20 cellular contexts compared by ENCODE assay signal in genomic region chr1:3687509-3687908, GRCh38. TPM values are rescaled to one million over a fixed set of nuclear protein-coding genes. Genes with fewer than 3 reads are reported as not detected.
DNase-seq lines count a peak whose midpoint lies in the region; ATAC-seq, FAIRE-seq and TF ChIP-seq lines count a peak whose summit lies in the region.
"Had no signal": no experiment of that assay in that cellular context is flagged by ENCODE, and none has a peak within 500 bp of the region (broad histone marks: within the 10 kb centered on the region; RNA-seq: fewer than 3 reads in every experiment).

No MANE protein-coding gene starts in this region.

- H3K4ac ChIP-seq in H1 (replicated peaks; ENCODE audit: insufficient read length, low read depth, low read length), result no peak overlapping the region

- no peak for TF ChIP-seq POLR2A in H1 (IDR thresholded peaks at IDR 0.05; ENCODE audit: control extremely low read depth in 1 of 2, low read depth in 2 of 2, low read length in 2 of 2)

- H4K8ac ChIP-seq in H1 (ENCODE audit: extremely low read depth, insufficient read depth, low read length), result 0 out of 2 replicates have a peak overlapping the region, but pooled peaks have one; percentile 54

- intact Hi-C loops in cardiac septum (cut with DNase I), result no loop called here

- no peaks in the 10 kb centered on the region; the same call in 1 of the 2 replicates for H3K23me2 ChIP-seq in H1 (ENCODE audit: low read depth, low read length)

- H3K23ac ChIP-seq in H1 (ENCODE audit: insufficient read length), result no peak overlapping the region

- no peaks in the 10 kb centered on the region for H3K79me2 ChIP-seq in GM23338 (replicated peaks; ENCODE audit: insufficient read depth)
- no peaks in the 10 kb centered on the region for H3K79me2 ChIP-seq in H1 (ENCODE audit: control insufficient read depth in 1 of 2, insufficient read depth in 2 of 2, low read length in 2 of 2)

- H3K4me3 Mint-ChIP-seq in GM23338, result no peak overlapping the region
- no peak overlapping the region for H3K4me3 Mint-ChIP-seq in activated naive CD4-positive, alpha-beta T cell treated with anti-CD3 and anti-CD28 coated beads, Interleukin-2, amount 10 ng/mL, durations not matched to agents 7 days and 5 days
- H3K4me3 Mint-ChIP-seq: CD4-positive, CD25-positive, alpha-beta regulatory T cell; T-cell had no signal

- H4K91ac ChIP-seq in H1 (replicated peaks; ENCODE audit: insufficient read length, low read length), result no peak overlapping the region

- DNase-seq in GM23338 (ENCODE audit: low spot score), result peak; percentile 52
- peak; percentile 91 for DNase-seq in NCI-H2171 treated with DMSO at 0.1 percent for 48 hours (lab: John Stamatoyannopoulos, UW)
- no peak for DNase-seq in H1 (ENCODE audit: low read depth in 1 of 2, low spot score in 2 of 2)
- no peak for DNase-seq in activated naive CD4-positive, alpha-beta T cell treated with anti-CD3 and anti-CD28 coated beads, Interleukin-2, amount 10 ng/mL, durations not matched to agents 7 days and 5 days
- no peak for DNase-seq in cardiac septum (ENCODE audit: low spot score)
- DNase-seq: AML-193; CD4-positive, CD25-positive, alpha-beta regulatory T cell; Karpas-422; MG63; NCI-H1092; NCI-H2029; NCI-H2227 treated with DMSO at 0.1 percent for 48 hours; Peyer's patch; Right ventricle myocardium superior; SK-N-SH; T-cell; T-helper 9 cell had no signal

- peak overlapping the region; percentile 24; the same call in 1 of the 2 replicates for H2BK5ac ChIP-seq in H1 (ENCODE audit: low read depth, low read length)

- H3F3A ChIP-seq in GM23338 (replicated peaks; ENCODE audit: low read depth), result no peaks in the 10 kb centered on the region

- H4K5ac ChIP-seq in H1 (ENCODE audit: insufficient read length, low read depth, low read length), result no peak overlapping the region

- peak overlapping the region; percentile 75; the same call in 1 of the 2 replicates for H2BK12ac ChIP-seq in H1 (ENCODE audit: low read depth, low read length)

- H3K36me3 ChIP-seq in BLaER1 (no peaks in the 10 kb centered on the region), GM23338 (ENCODE audit: insufficient read depth) (no peaks in the 10 kb centered on the region), H1 (ENCODE audit: control insufficient read depth in 2 of 4, insufficient read depth in 4 of 4, low read length in 3 of 4) (no peaks in the 10 kb centered on the region)
- H3K36me3 ChIP-seq: MG63, Peyer's patch had no signal

- POLR2A ChIA-PET in H1 (lab: Charles Lee; ENCODE audit: partially characterized antibody), result no interaction called here

- H2AFZ ChIP-seq in GM23338 (no peak overlapping the region), H1 (ENCODE audit: low read length) (no peak overlapping the region)

- no peak overlapping the region for H2BK120ac ChIP-seq in H1 (replicated peaks; ENCODE audit: low read depth, low read length)

- H3K9me2 ChIP-seq in GM23338 (ENCODE audit: insufficient read depth), result no peaks in the 10 kb centered on the region
- H3K9me2 ChIP-seq: SK-N-SH had no signal

- H3K27me3 ChIP-seq in BLaER1 (no peaks in the 10 kb centered on the region), GM23338 (ENCODE audit: insufficient read depth) (no peaks in the 10 kb centered on the region), H1 (replicated peaks in 1 of 4; ENCODE audit: control insufficient read depth in 3 of 4, extremely low read depth in 1 of 4, insufficient read depth in 3 of 4, low read length in 3 of 4) (peaks cover 0 to 12% (median 4%) of the 10 kb centered on the region in 4 experiments; a peak in 3 of 7 replicates)
- H3K27me3 ChIP-seq: MG63, Peyer's patch had no signal

- CTCF ChIA-PET in H1 (lab: Charles Lee; ENCODE audit: partially characterized antibody), result interaction anchor here (0.9 to 5.6 kb wide), 7 partner anchors 8 to 1152 kb away, joined by 3 to 32 read pairs (median 3); no protein-coding TSS in a partner anchor
- CTCF ChIA-PET in activated naive CD4-positive, alpha-beta T cell treated with anti-CD3 and anti-CD28 coated beads, Interleukin-2, amount 10 ng/mL, durations not matched to agents 7 days and 5 days (lab: Charles Lee), result no interaction called here

- H3K4me2 ChIP-seq in BLaER1, result peak overlapping the region; percentile 85
- no peak overlapping the region; the same call in 1 of the 2 replicates for H3K4me2 ChIP-seq in GM23338
- H3K4me2 ChIP-seq in H1 (ENCODE audit: insufficient read depth in 1 of 2, low read depth in 2 of 2, low read length in 2 of 2), result no peak overlapping the region
- H3K4me2 ChIP-seq: SK-N-SH had no signal

- H3K4me1 Mint-ChIP-seq in GM23338, result peaks cover 20% of the 10 kb centered on the region
- no peaks in the 10 kb centered on the region for H3K4me1 Mint-ChIP-seq in activated naive CD4-positive, alpha-beta T cell treated with anti-CD3 and anti-CD28 coated beads, Interleukin-2, amount 10 ng/mL, durations not matched to agents 7 days and 5 days
- H3K4me1 Mint-ChIP-seq: T-cell had no signal

- no peak overlapping the region for H3K56ac ChIP-seq in H1 (replicated peaks; ENCODE audit: insufficient read length, low read depth, low read length)

- H2BK15ac ChIP-seq in H1 (ENCODE audit: low read length), result no peak overlapping the region

- 73% methylated on average over 9 of the region's 12 CpGs; no CpG with 5 or more reads in 1 of the 2 experiments for WGBS in H1 (ENCODE audit: extremely low coverage in 1 of 2, insufficient coverage in 1 of 2, insufficient read length in 1 of 2, insufficient replicate concordance in 2 of 2, low coverage in 1 of 2, low lambda C conversion rate in 2 of 2, missing lambda C conversion rate in 1 of 2), 2 experiments

- H2AK5ac ChIP-seq in H1 (ENCODE audit: low read depth, low read length), result no peak overlapping the region; the same call in 1 of the 2 replicates

- no peaks in the 10 kb centered on the region; the same call in 2 of the 3 replicates for H3K9me3 Mint-ChIP-seq in GM23338
- no peaks in the 10 kb centered on the region for H3K9me3 Mint-ChIP-seq in activated naive CD4-positive, alpha-beta T cell treated with anti-CD3 and anti-CD28 coated beads, Interleukin-2, amount 10 ng/mL, durations not matched to agents 7 days and 5 days
- H3K9me3 Mint-ChIP-seq: T-cell had no signal

- H3K4me1 ChIP-seq in BLaER1, result peaks cover 100% of the 10 kb centered on the region
- peaks cover 8% of the 10 kb centered on the region; the same call in 1 of the 2 replicates for H3K4me1 ChIP-seq in GM23338 (ENCODE audit: insufficient read depth)
- H3K4me1 ChIP-seq in H1 (replicated peaks in 1 of 4; ENCODE audit: control insufficient read depth in 3 of 4, insufficient read depth in 4 of 4, low read length in 3 of 4), result peaks cover 3 to 31% (median 17%) of the 10 kb centered on the region in 4 experiments

- 0 out of 2 replicates have a peak overlapping the region, but pooled peaks have one; percentile 21 for H2BK20ac ChIP-seq in H1 (ENCODE audit: low read length)

- H3K79me1 ChIP-seq in H1 (ENCODE audit: low read depth, low read length), result no peaks in the 10 kb centered on the region; the same call in 1 of the 2 replicates

- H3K4me3 ChIP-seq in BLaER1 (no peak overlapping the region), GM23338 (no peak overlapping the region), H1 (ENCODE audit: extremely low read depth in 1 of 4, insufficient read depth in 2 of 4, low read depth in 3 of 4, low read length in 4 of 4) (no peak overlapping the region)
- H3K4me3 ChIP-seq: MG63, Peyer's patch had no signal

- peak; percentile 32 for ATAC-seq in GM23338
- ATAC-seq in HG03439 (IDR thresholded peaks at IDR 0.05; ENCODE audit: unreplicated experiment), result no peak
- ATAC-seq: HCT116, T-cell had no signal

- H3K18ac ChIP-seq in H1 (ENCODE audit: extremely low read depth, low read length), result 0 out of 2 replicates have a peak overlapping the region, but pooled peaks have one; percentile 4

- H3K27me3 Mint-ChIP-seq in GM23338 (ENCODE audit: insufficient read depth, low read depth, poor library complexity), result peaks cover 25% of the 10 kb centered on the region
- H3K27me3 Mint-ChIP-seq in activated naive CD4-positive, alpha-beta T cell treated with anti-CD3 and anti-CD28 coated beads, Interleukin-2, amount 10 ng/mL, durations not matched to agents 7 days and 5 days, result peaks cover 26% of the 10 kb centered on the region
- H3K27me3 Mint-ChIP-seq: CD4-positive, CD25-positive, alpha-beta regulatory T cell had no signal

- TF ChIP-seq RAD21 in H1 (IDR thresholded peaks at IDR 0.05 in 1 of 2, conservative IDR thresholded peaks at IDR 0.05 in 1 of 2; ENCODE audit: low read depth in 2 of 2, low read length in 2 of 2), result no peak

- no peak for FAIRE-seq in H1 (lab: Jason Lieb, UNC)

- no peaks in the 10 kb centered on the region; the same call in 2 of the 3 replicates for H3K36me3 Mint-ChIP-seq in GM23338 (ENCODE audit: low read depth)
- no peaks in the 10 kb centered on the region for H3K36me3 Mint-ChIP-seq in activated naive CD4-positive, alpha-beta T cell treated with anti-CD3 and anti-CD28 coated beads, Interleukin-2, amount 10 ng/mL, durations not matched to agents 7 days and 5 days
- H3K36me3 Mint-ChIP-seq: CD4-positive, CD25-positive, alpha-beta regulatory T cell; T-cell had no signal

- H3K9ac ChIP-seq in BLaER1 (peak overlapping the region; percentile 36; the same call in 1 of the 2 replicates), H1 (replicated peaks in 1 of 4; ENCODE audit: extremely low read depth in 1 of 4, low read depth in 3 of 4, low read length in 3 of 4) (no peak overlapping the region)
- H3K9ac ChIP-seq: SK-N-SH had no signal

- no peak for TF ChIP-seq EP300 in H1 (IDR thresholded peaks at IDR 0.05; ENCODE audit: borderline replicate concordance in 1 of 2, low read depth in 2 of 2, low read length in 2 of 2)

- no peak for TF ChIP-seq CTCF in GM23338 (conservative IDR thresholded peaks at IDR 0.05; ENCODE audit: low read depth in 2 of 2)
- no peak for TF ChIP-seq CTCF in H1 (IDR thresholded peaks at IDR 0.05; ENCODE audit: control extremely low read depth in 1 of 3, insufficient read depth in 1 of 3, low read depth in 1 of 3, low read length in 3 of 3)

- H4K20me1 ChIP-seq in BLaER1 (no peaks in the 10 kb centered on the region), GM23338 (replicated peaks; ENCODE audit: insufficient read depth) (no peaks in the 10 kb centered on the region), H1 (replicated peaks in 1 of 2; ENCODE audit: control insufficient read depth in 1 of 2, insufficient read depth in 2 of 2, low read length in 2 of 2) (peaks cover 0 to 4% of the 10 kb centered on the region in 2 experiments)

- H3K14ac ChIP-seq in H1 (ENCODE audit: insufficient read length), result no peak overlapping the region

- H3K27ac Mint-ChIP-seq in GM23338, result no peak overlapping the region
- no peak overlapping the region for H3K27ac Mint-ChIP-seq in activated naive CD4-positive, alpha-beta T cell treated with anti-CD3 and anti-CD28 coated beads, Interleukin-2, amount 10 ng/mL, durations not matched to agents 7 days and 5 days
- H3K27ac Mint-ChIP-seq: CD4-positive, CD25-positive, alpha-beta regulatory T cell; T-cell had no signal

- no peaks in the 10 kb centered on the region for H3K9me3 ChIP-seq in BLaER1
- no peaks in the 10 kb centered on the region for H3K9me3 ChIP-seq in H1 (ENCODE audit: insufficient read depth in 2 of 2, low read depth in 1 of 2, low read length in 1 of 2)
- H3K9me3 ChIP-seq: MG63, Peyer's patch, SK-N-SH had no signal

- H3K27ac ChIP-seq in BLaER1 (peak overlapping the region; percentile 74), GM23338 (ENCODE audit: low read depth) (no peak overlapping the region), H1 (ENCODE audit: low read depth, low read length) (no peak overlapping the region)
- H3K27ac ChIP-seq: Peyer's patch had no signal

RNA-seq across cellular contexts. Expression of gene TP73, which starts 35.2 kb away (rescaled TPM):
- 1.8 and 3.4 TPM in 2 replicates for total RNA-seq in GM23338 (2014; rRNA removed; shearing (Covaris generic))
- polyA plus RNA-seq in GM23338 (2016; fragmentation: Nextera tagmentation; extraction: Ambion mirVana) (1.4 and 1.8 TPM in 2 replicates), H1 (2011; rRNA removed) (2.6 and 4.2 TPM in 2 replicates)
- total RNA-seq in H1 (2021; fragmentation: NEBNext Ultra II Directional; extraction: Animal tissue kit (Norgen Biotek cat#: 25700)), result 2.9 and 3.1 TPM in 2 replicates
- 1.3 TPM for polyA plus RNA-seq in H1 (2011; cell fraction: cytosol; rRNA removed)
- 8.4 TPM for polyA plus RNA-seq in H1 (2011; cell fraction: nucleus; rRNA removed)
- polyA plus RNA-seq in H1 (2012, experiment 1 of 2), result 1.2 to 3.8 TPM (median 2.8 TPM) in 4 replicates
- 1.3 TPM for polyA plus RNA-seq in H1 (2012, experiment 2 of 2)
- polyA plus RNA-seq in H1 (2013, experiment 1 of 2), result 2.1 TPM
- 2.3 TPM for polyA plus RNA-seq in H1 (2013, experiment 2 of 2)
- polyA minus RNA-seq in H1 (2011; rRNA and poly(A)+ RNA removed), result 1.9 and 3.5 TPM in 2 replicates
- polyA minus RNA-seq in H1 (2011; cell fraction: cytosol; rRNA and poly(A)+ RNA removed), result 3.4 TPM
- polyA minus RNA-seq in H1 (2011; cell fraction: nucleus; rRNA and poly(A)+ RNA removed), result 6.7 TPM
- 0.30 TPM for total RNA-seq in cardiac septum
- total RNA-seq: CD4-positive, CD25-positive, alpha-beta regulatory T cell; Right ventricle myocardium superior had no signal

RNA-seq across cellular contexts. Expression of gene WRAP73, which starts 37.6 kb away (rescaled TPM):
- total RNA-seq in GM23338 (2014; rRNA removed; shearing (Covaris generic)), result 40.8 and 43.3 TPM in 2 replicates
- 22.6 and 24.4 TPM in 2 replicates for polyA plus RNA-seq in GM23338 (2016; fragmentation: Nextera tagmentation; extraction: Ambion mirVana)
- 29.7 and 30.3 TPM in 2 replicates for total RNA-seq in H1 (2021; fragmentation: NEBNext Ultra II Directional; extraction: Animal tissue kit (Norgen Biotek cat#: 25700))
- 50.7 and 66.4 TPM in 2 replicates for polyA plus RNA-seq in H1 (2011; rRNA removed)
- 54.2 TPM for polyA plus RNA-seq in H1 (2011; cell fraction: cytosol; rRNA removed)
- polyA plus RNA-seq in H1 (2011; cell fraction: nucleus; rRNA removed), result 183 TPM
- 29.1 to 37.1 TPM (median 32.3 TPM) in 4 replicates for polyA plus RNA-seq in H1 (2012, experiment 1 of 2)
- polyA plus RNA-seq in H1 (2012, experiment 2 of 2), result 26.5 TPM
- polyA plus RNA-seq in H1 (2013, experiment 1 of 2), result 23.2 TPM
- 21.4 TPM for polyA plus RNA-seq in H1 (2013, experiment 2 of 2)
- 32.3 and 34.3 TPM in 2 replicates for polyA minus RNA-seq in H1 (2011; rRNA and poly(A)+ RNA removed)
- polyA minus RNA-seq in H1 (2011; cell fraction: cytosol; rRNA and poly(A)+ RNA removed), result 25.3 TPM
- polyA minus RNA-seq in H1 (2011; cell fraction: nucleus; rRNA and poly(A)+ RNA removed), result 44.8 TPM
- total RNA-seq in cardiac septum, result 14.3 TPM

Comparison
In these comparisons a context has a peak if more than half of its experiments do, and no peak if none do; other contexts are left out.
1. DNase-seq: peak in GM23338 (single experiment) and NCI-H2171 treated with DMSO at 0.1 percent for 48 hours (single experiment); none in H1 (0 of 2), activated naive CD4-positive, alpha-beta T cell treated with anti-CD3 and anti-CD28 coated beads, Interleukin-2, amount 10 ng/mL, durations not matched to agents 7 days and 5 days (single experiment) and cardiac septum (single experiment).